ENCODE assay signal across 20 cellular contexts in genomic region chr3:11457126-11457525, GRCh38.
DNase-seq lines count a peak whose midpoint lies in the region; ATAC-seq and TF ChIP-seq lines count a peak whose summit lies in the region.
"Had no signal": no experiment of that assay in that cellular context is flagged by ENCODE, and none has a peak within 500 bp of the region (broad histone marks: within the 10 kb centered on the region; RNA-seq: fewer than 3 reads in every experiment).

No MANE protein-coding gene starts in this region.

- intact Hi-C loops in testis (cut with DNase I; ENCODE audit: low total_unique reads), result no loop called here

- TF ChIP-seq POLR2A in testis (IDR thresholded peaks at IDR 0.05), result no peak

- no peak overlapping the region for H2BK5ac ChIP-seq in mesenchymal stem cell (ENCODE audit: low read depth, low read length, poor library complexity, severe bottlenecking)

- peaks cover 6% of the 10 kb centered on the region for H3K4me1 ChIP-seq in mesenchymal stem cell (ENCODE audit: control insufficient read depth, insufficient read depth, low read depth, low read length)
- H3K4me1 ChIP-seq in testis, result no peaks in the 10 kb centered on the region
- H3K4me1 ChIP-seq: Caco-2 had no signal

- H3K36me3 ChIP-seq in mesenchymal stem cell (ENCODE audit: control insufficient read depth in 1 of 2, insufficient read depth in 2 of 2, low read depth in 1 of 2, low read length in 2 of 2) (peaks cover 0 to 8% of the 10 kb centered on the region in 2 experiments), testis (ENCODE audit: low read depth, missing control alignments) (no peaks in the 10 kb centered on the region)

- H3K9me3 ChIP-seq in mesenchymal stem cell (ENCODE audit: control insufficient read depth, low read length), result no peaks in the 10 kb centered on the region
- H3K9me3 ChIP-seq in testis, result no peaks in the 10 kb centered on the region
- H3K9me3 ChIP-seq: Caco-2 had no signal

- H3K27me3 ChIP-seq in mesenchymal stem cell (ENCODE audit: control insufficient read depth in 1 of 2, insufficient read depth in 1 of 2, low read length in 2 of 2) (no peaks in the 10 kb centered on the region), testis (no peaks in the 10 kb centered on the region)

- H3K27ac ChIP-seq in mesenchymal stem cell (ENCODE audit: low read length, poor library complexity, severe bottlenecking) (no peak overlapping the region), testis (no peak overlapping the region)
- H3K27ac ChIP-seq: 22Rv1, SK-N-MC had no signal

- no peak overlapping the region for H3K23ac ChIP-seq in mesenchymal stem cell (ENCODE audit: low read length in 2 of 2)

- H3K79me1 ChIP-seq in mesenchymal stem cell (replicated peaks; ENCODE audit: low read length, poor library complexity, severe bottlenecking), result peaks cover 15% of the 10 kb centered on the region

- no peak overlapping the region for H2AK5ac ChIP-seq in mesenchymal stem cell (ENCODE audit: low read length, severe bottlenecking)

- H2BK12ac ChIP-seq in mesenchymal stem cell (ENCODE audit: low read length in 2 of 2), result peak overlapping the region; percentile 3 to 18

- WGBS in mesenchymal stem cell, result 73% methylated on average over 4 of the region's 4 CpGs
- WGBS in testis, 2 donors, result 82 to 92% methylated on average over 4 of the region's 4 CpGs

- H3K4me3 ChIP-seq in mesenchymal stem cell (ENCODE audit: insufficient read depth in 1 of 2, low read depth in 1 of 2, low read length in 2 of 2) (no peak overlapping the region), testis (no peak overlapping the region)
- H3K4me3 ChIP-seq: GM12878, SK-N-MC had no signal

- ATAC-seq in HG03571 (IDR thresholded peaks at IDR 0.05; ENCODE audit: unreplicated experiment) (no peak), HG03520 (IDR thresholded peaks at IDR 0.05; ENCODE audit: unreplicated experiment) (no peak)
- ATAC-seq: GM12878, PC-3 had no signal

- no peak overlapping the region for H2BK120ac ChIP-seq in mesenchymal stem cell (ENCODE audit: low read depth, low read length)

- TF ChIP-seq CTCF in testis (IDR thresholded peaks at IDR 0.05), result no peak

- H3K14ac ChIP-seq in mesenchymal stem cell (ENCODE audit: low read length in 2 of 2), result no peak overlapping the region

- H3K18ac ChIP-seq in mesenchymal stem cell (ENCODE audit: low read depth in 1 of 2, low read length in 2 of 2), result peak overlapping the region in 1 of 2 experiments; percentile 6

- no peak overlapping the region for H2BK15ac ChIP-seq in mesenchymal stem cell (ENCODE audit: low read depth, poor library complexity, severe bottlenecking)

- H4K91ac ChIP-seq in mesenchymal stem cell (ENCODE audit: low read length), result no peak overlapping the region

- H2AFZ ChIP-seq in mesenchymal stem cell (ENCODE audit: low read depth, low read length), result no peak overlapping the region

- no peak overlapping the region for H3K4me2 ChIP-seq in mesenchymal stem cell (ENCODE audit: low read length, poor library complexity, severe bottlenecking)

- no peak overlapping the region for H3K9ac ChIP-seq in mesenchymal stem cell (ENCODE audit: low read length)

- DNase-seq in DMS 273 (lab: John Stamatoyannopoulos, UW; ENCODE audit: unreplicated experiment) (peak; percentile 74), DMS 273 treated with DMSO at 0.1 percent for 48 hours (lab: John Stamatoyannopoulos, UW) (no peak), amniotic epithelial cell (ENCODE audit: low read depth) (peak; percentile 85), mesenchymal stem cell (peak; percentile 52), testis (no peak), HPDE6-E6E7 (ENCODE audit: extremely low spot score) (no peak)
- DNase-seq: C1 segment of cervical spinal cord, Caco-2, H9, NCI-H1048, NCI-H146, NCI-H2081 treated with DMSO at 0.1 percent for 48 hours, NCI-H345, NCI-H69, PC-3 had no signal

- peak overlapping the region in 1 of 2 experiments; percentile 7 for H3K4ac ChIP-seq in mesenchymal stem cell (ENCODE audit: low read depth in 1 of 2, low read length in 2 of 2)

- H4K8ac ChIP-seq in mesenchymal stem cell (ENCODE audit: low read length), result no peak overlapping the region

Comparison
In these comparisons a context has a peak if more than half of its experiments do, and no peak if none do; other contexts are left out.
1. DNase-seq: peak in DMS 273 (single experiment), amniotic epithelial cell (single experiment) and mesenchymal stem cell (single experiment); none in DMS 273 treated with DMSO at 0.1 percent for 48 hours (single experiment), testis (single experiment) and HPDE6-E6E7 (single experiment).